In the genomic region with DNA sequence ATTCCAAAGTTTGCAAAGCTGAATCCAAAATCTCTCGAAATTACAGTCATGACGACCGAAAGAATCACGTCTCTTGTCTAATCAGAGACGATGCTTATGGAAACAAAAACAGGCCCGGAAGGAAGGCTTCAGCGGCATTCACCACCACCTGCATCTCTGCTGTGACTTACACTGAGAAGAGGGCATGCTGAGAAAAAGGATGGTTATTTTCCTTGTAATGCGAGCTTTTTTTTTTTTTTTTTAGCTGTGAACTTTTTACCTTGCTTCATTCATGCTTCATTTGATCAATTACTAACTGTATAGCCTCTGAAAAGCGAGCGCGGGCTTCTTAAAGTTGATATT, we compare ENCODE assay signal across 8 cellular contexts.
DNase-seq lines count a peak whose midpoint lies in the region; TF ChIP-seq lines count a peak whose summit lies in the region.

No MANE protein-coding gene starts in this region.

- peaks cover 49% of the 10 kb centered on the region for H3K79me2 ChIP-seq in MM.1S (ENCODE audit: low read length)
- H3K79me2 ChIP-seq in neural progenitor cell (ENCODE audit: low read depth), result peaks cover 41% of the 10 kb centered on the region

- TF ChIP-seq CTCF in MM.1S (IDR thresholded peaks at IDR 0.05; ENCODE audit: low read length), result no peak
- TF ChIP-seq CTCF in neural progenitor cell (IDR thresholded peaks at IDR 0.05), result no peak
- no peak for TF ChIP-seq CTCF in GM10248 (IDR thresholded peaks at IDR 0.05; ENCODE audit: control extremely low read depth, extremely low read depth, low read depth, missing control alignments)

- peaks cover 30% of the 10 kb centered on the region for H3K4me1 ChIP-seq in MM.1S (ENCODE audit: low read length)
- H3K4me1 ChIP-seq in duodenal mucosa (ENCODE audit: control insufficient read depth in 1 of 2, insufficient read depth in 2 of 2, low read length in 2 of 2), result peaks cover 28 to 48% of the 10 kb centered on the region in 2 donors
- H3K4me1 ChIP-seq in neural progenitor cell, result peaks cover 36% of the 10 kb centered on the region

- H3K4me1 Mint-ChIP-seq in neural progenitor cell, result peaks cover 51% of the 10 kb centered on the region

- peak overlapping the region; percentile 90 for H3K27ac Mint-ChIP-seq in neural progenitor cell

- peak overlapping the region; percentile 76 for H3K4me3 ChIP-seq in MM.1S (ENCODE audit: low read length)
- H3K4me3 ChIP-seq in duodenal mucosa (ENCODE audit: low read depth in 1 of 2, low read length in 2 of 2), result peak overlapping the region; percentile 71 to 81
- peak overlapping the region; percentile 92 for H3K4me3 ChIP-seq in neural progenitor cell

- H3K9me3 Mint-ChIP-seq in neural progenitor cell, result no peaks in the 10 kb centered on the region

- H3K9me3 ChIP-seq in MM.1S (replicated peaks; ENCODE audit: insufficient read depth, low read length) (no peaks in the 10 kb centered on the region), duodenal mucosa (ENCODE audit: control insufficient read depth in 1 of 2, low read length in 2 of 2) (no peaks in the 10 kb centered on the region), neural progenitor cell (ENCODE audit: low read depth) (no peaks in the 10 kb centered on the region)

- H3K9ac ChIP-seq in MM.1S (ENCODE audit: low read length) (peak overlapping the region; percentile 96), duodenal mucosa (ENCODE audit: low read depth in 1 of 2, low read length in 2 of 2) (peak overlapping the region; percentile 60 to 68), neural progenitor cell (no peak overlapping the region)

- DNase-seq in ELR (ENCODE audit: low read depth) (peak; percentile 7), MM.1S (peak; percentile 84), neural progenitor cell (ENCODE audit: low spot score) (peak; percentile 42), NCI-H2107 (lab: John Stamatoyannopoulos, UW) (no peak), AG20443 (ENCODE audit: low spot score) (no peak), UCSD-AML1 (lab: John Stamatoyannopoulos, UW; ENCODE audit: unreplicated experiment) (no peak), GM10248 (ENCODE audit: extremely low spot score) (no peak)

- peak overlapping the region; percentile 98 for H3K27ac ChIP-seq in MM.1S (ENCODE audit: low read length)
- peak overlapping the region; percentile 80 for H3K27ac ChIP-seq in duodenal mucosa (ENCODE audit: low read depth, low read length)
- H3K27ac ChIP-seq in neural progenitor cell, result no peak overlapping the region

- H3K27me3 ChIP-seq in MM.1S (replicated peaks; ENCODE audit: insufficient read depth, low read length) (no peaks in the 10 kb centered on the region), duodenal mucosa (ENCODE audit: control insufficient read depth in 1 of 2, insufficient read depth in 2 of 2, low read length in 2 of 2) (peaks cover 4 to 18% of the 10 kb centered on the region in 2 donors), neural progenitor cell (peaks cover 7% of the 10 kb centered on the region)

- H4K20me1 ChIP-seq in MM.1S (ENCODE audit: insufficient read depth, low read length) (no peaks in the 10 kb centered on the region), neural progenitor cell (ENCODE audit: low read depth) (peaks cover 85% of the 10 kb centered on the region)

- CTCF ChIA-PET in GM10248 (lab: Yijun Ruan, JAX), result interaction anchor here (0.7 to 2.3 kb wide), 4 partner anchors 10 to 515 kb away, joined by 3 to 7 read pairs (median 4); no protein-coding TSS in a partner anchor

- no peaks in the 10 kb centered on the region for H3K9me2 ChIP-seq in MM.1S (replicated peaks; ENCODE audit: insufficient read depth, low read length)

- peak overlapping the region; percentile 67 for H3K4me2 ChIP-seq in MM.1S (ENCODE audit: low read depth, low read length)
- peak overlapping the region; percentile 96 for H3K4me2 ChIP-seq in neural progenitor cell

- peaks cover 3% of the 10 kb centered on the region for H3K36me3 Mint-ChIP-seq in neural progenitor cell

- POLR2A ChIA-PET in GM10248 (lab: Yijun Ruan, JAX), result no interaction called here

- peaks cover 3% of the 10 kb centered on the region for H3K27me3 Mint-ChIP-seq in neural progenitor cell (ENCODE audit: insufficient read depth, low read depth)

- peaks cover 57% of the 10 kb centered on the region for H3F3A ChIP-seq in MM.1S (ENCODE audit: insufficient read depth, low read length)
- peaks cover 9% of the 10 kb centered on the region for H3F3A ChIP-seq in neural progenitor cell (ENCODE audit: low read depth)

- H2AFZ ChIP-seq in MM.1S (ENCODE audit: low read length) (peak overlapping the region; percentile 36), neural progenitor cell (replicated peaks) (no peak overlapping the region)

- H3K36me3 ChIP-seq in MM.1S (replicated peaks; ENCODE audit: insufficient read depth, low read length) (no peaks in the 10 kb centered on the region), duodenal mucosa (ENCODE audit: control insufficient read depth in 1 of 2, insufficient read depth in 2 of 2, low read length in 2 of 2) (no peaks in the 10 kb centered on the region), neural progenitor cell (no peaks in the 10 kb centered on the region)

- H3K4me3 Mint-ChIP-seq in neural progenitor cell, result peak overlapping the region; percentile 91

Comparison
In these comparisons a context has a peak if more than half of its experiments do, and no peak if none do; other contexts are left out.
1. DNase-seq: peak in ELR (single experiment), MM.1S (single experiment) and neural progenitor cell (single experiment); none in NCI-H2107 (single experiment), AG20443 (single experiment), UCSD-AML1 (single experiment) and GM10248 (single experiment).
2. Peak in every context shown above with its lines, with median percentiles within 50 percentile points of each other: H3K4me3 ChIP-seq.